Comparison of ENCODE assay signal across 13 cellular contexts in the genomic region with DNA sequence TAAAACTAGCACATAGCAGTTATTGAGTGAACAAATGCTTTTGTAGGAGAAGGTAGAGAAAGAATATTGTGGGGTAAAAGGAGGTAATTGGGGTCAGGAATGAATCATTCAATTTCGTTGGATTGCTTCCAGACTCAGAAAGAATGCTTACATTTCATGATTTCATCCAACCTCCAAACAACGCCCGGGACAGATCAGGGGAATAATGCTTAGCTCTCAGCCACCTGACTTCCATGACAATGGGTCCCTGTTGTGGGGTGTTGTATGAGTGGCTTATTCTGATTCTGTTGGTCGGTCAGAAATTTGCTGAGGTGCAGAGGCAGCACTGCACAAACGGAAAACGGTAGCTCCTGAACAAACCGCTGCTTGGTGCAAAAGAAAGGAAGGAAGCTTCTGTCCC. TPM values are rescaled to one million over a fixed set of nuclear protein-coding genes. Genes with fewer than 3 reads are reported as not detected.
DNase-seq lines count a peak whose midpoint lies in the region; ATAC-seq and TF ChIP-seq lines count a peak whose summit lies in the region.
"Had no signal": no experiment of that assay in that cellular context is flagged by ENCODE, and none has a peak within 500 bp of the region (broad histone marks: within the 10 kb centered on the region; RNA-seq: fewer than 3 reads in every experiment).

No MANE protein-coding gene starts in this region.

- H3K4me1 ChIP-seq in neural progenitor cell = peaks cover 5% of the 10 kb centered on the region
- H3K4me1 ChIP-seq in CD8-positive, alpha-beta T cell (ENCODE audit: insufficient read depth, low read length) = no peaks in the 10 kb centered on the region
- H3K4me1 ChIP-seq: parathyroid adenoma had no signal

- no peak overlapping the region for H3K27ac ChIP-seq in neural progenitor cell
- no peak overlapping the region for H3K27ac ChIP-seq in CD8-positive, alpha-beta T cell (ENCODE audit: low read depth, low read length)
- H3K27ac ChIP-seq: parathyroid adenoma had no signal

- H3K4me2 ChIP-seq in neural progenitor cell = no peak overlapping the region

- TF ChIP-seq CTCF in cardiac fibroblast (IDR thresholded peaks at IDR 0.05; ENCODE audit: low read depth, low read length) = no peak
- no peak for TF ChIP-seq CTCF in neural progenitor cell (IDR thresholded peaks at IDR 0.05)
- no peak for TF ChIP-seq CTCF in CD8-positive, alpha-beta T cell (IDR thresholded peaks at IDR 0.05)

- peaks cover 15 to 31% of the 10 kb centered on the region in 2 donors for H3K36me3 Mint-ChIP-seq in activated T-cell treated with anti-CD3 and anti-CD28 coated beads, Interleukin-2, amount 50 U/mL, for 72 hours (ENCODE audit: insufficient read depth in 2 of 2)
- peaks cover 9% of the 10 kb centered on the region for H3K36me3 Mint-ChIP-seq in activated T-cell treated with anti-CD3 and anti-CD28 coated beads, Interleukin-2, amount 50 U/mL, for 4 hours (ENCODE audit: insufficient read depth)
- H3K36me3 Mint-ChIP-seq in neural progenitor cell = no peaks in the 10 kb centered on the region
- no peaks in the 10 kb centered on the region for H3K36me3 Mint-ChIP-seq in CD8-positive, alpha-beta T cell
- H3K36me3 Mint-ChIP-seq: brain had no signal

- no peak for DNase-seq in activated T-cell treated with anti-CD3 and anti-CD28 coated beads, Interleukin-2, amount 50 U/mL, for 72 hours
- DNase-seq in activated T-cell treated with anti-CD3 and anti-CD28 coated beads, Interleukin-2, amount 50 U/mL, for 4 hours = no peak
- DNase-seq in RPMI7951 (ENCODE audit: low read depth) (peak; percentile 52), cardiac fibroblast (ENCODE audit: low read depth in 2 of 2) (peak; percentile 31 to 65), neural progenitor cell (ENCODE audit: low spot score) (no peak), erythroblast (lab: John Stamatoyannopoulos, UW) (no peak)
- DNase-seq in CD8-positive, alpha-beta T cell = no peak
- DNase-seq: DMS53, NCI-H345, T1000 had no signal

- H3K9me3 Mint-ChIP-seq in activated T-cell treated with anti-CD3 and anti-CD28 coated beads, Interleukin-2, amount 50 U/mL, for 72 hours = peaks cover 9 to 12% of the 10 kb centered on the region in 2 donors
- H3K9me3 Mint-ChIP-seq in activated T-cell treated with anti-CD3 and anti-CD28 coated beads, Interleukin-2, amount 50 U/mL, for 4 hours = peaks cover 18% of the 10 kb centered on the region
- no peaks in the 10 kb centered on the region for H3K9me3 Mint-ChIP-seq in neural progenitor cell
- H3K9me3 Mint-ChIP-seq in CD8-positive, alpha-beta T cell = peaks cover 6% of the 10 kb centered on the region

- H3K36me3 ChIP-seq in neural progenitor cell = no peaks in the 10 kb centered on the region
- no peaks in the 10 kb centered on the region for H3K36me3 ChIP-seq in CD8-positive, alpha-beta T cell (ENCODE audit: insufficient read depth, low read length)

- H3K4me1 Mint-ChIP-seq in activated T-cell treated with anti-CD3 and anti-CD28 coated beads, Interleukin-2, amount 50 U/mL, for 72 hours (ENCODE audit: low read depth) = peaks cover 64% of the 10 kb centered on the region
- peaks cover 58% of the 10 kb centered on the region for H3K4me1 Mint-ChIP-seq in activated T-cell treated with anti-CD3 and anti-CD28 coated beads, Interleukin-2, amount 50 U/mL, for 4 hours (ENCODE audit: low read depth)
- H3K4me1 Mint-ChIP-seq in neural progenitor cell = no peaks in the 10 kb centered on the region
- H3K4me1 Mint-ChIP-seq in CD8-positive, alpha-beta T cell (ENCODE audit: low read depth) = peaks cover 5% of the 10 kb centered on the region

- H3F3A ChIP-seq in neural progenitor cell (ENCODE audit: low read depth) = no peaks in the 10 kb centered on the region

- ATAC-seq in activated T-cell treated with anti-CD3 and anti-CD28 coated beads, Interleukin-2, amount 50 U/mL, for 72 hours (replicated peaks in 1 of 2) = no peak
- ATAC-seq in activated T-cell treated with anti-CD3 and anti-CD28 coated beads, Interleukin-2, amount 50 U/mL, for 4 hours = no peak
- ATAC-seq in CD8-positive, alpha-beta T cell = no peak
- no peak for ATAC-seq in GM21723 (IDR thresholded peaks at IDR 0.05; ENCODE audit: unreplicated experiment)

- peak overlapping the region; percentile 38 for H3K27ac Mint-ChIP-seq in activated T-cell treated with anti-CD3 and anti-CD28 coated beads, Interleukin-2, amount 50 U/mL, for 72 hours
- no peak overlapping the region for H3K27ac Mint-ChIP-seq in neural progenitor cell
- no peak overlapping the region for H3K27ac Mint-ChIP-seq in CD8-positive, alpha-beta T cell

- H3K9ac ChIP-seq in neural progenitor cell = no peak overlapping the region
- H3K9ac ChIP-seq: parathyroid adenoma had no signal

- TF ChIP-seq POLR2A in erythroblast (IDR thresholded peaks at IDR 0.05; ENCODE audit: low read length) = no peak

- H3K4me3 Mint-ChIP-seq in activated T-cell treated with anti-CD3 and anti-CD28 coated beads, Interleukin-2, amount 50 U/mL, for 72 hours = no peak overlapping the region
- H3K4me3 Mint-ChIP-seq in activated T-cell treated with anti-CD3 and anti-CD28 coated beads, Interleukin-2, amount 50 U/mL, for 4 hours = no peak overlapping the region
- no peak overlapping the region for H3K4me3 Mint-ChIP-seq in neural progenitor cell
- no peak overlapping the region for H3K4me3 Mint-ChIP-seq in CD8-positive, alpha-beta T cell
- H3K4me3 Mint-ChIP-seq: brain had no signal

- no peaks in the 10 kb centered on the region for H3K27me3 ChIP-seq in neural progenitor cell
- H3K27me3 ChIP-seq in CD8-positive, alpha-beta T cell (ENCODE audit: insufficient read depth, low read length) = no peaks in the 10 kb centered on the region

- H2AFZ ChIP-seq in neural progenitor cell (replicated peaks) = peak overlapping the region; percentile 59
- H2AFZ ChIP-seq: parathyroid adenoma had no signal

- intact Hi-C loops in CD8-positive, alpha-beta T cell (cut with DNase I, micrococcal nuclease) = no loop called here

- no peaks in the 10 kb centered on the region for H3K79me2 ChIP-seq in neural progenitor cell (ENCODE audit: low read depth)
- H3K79me2 ChIP-seq: parathyroid adenoma had no signal

- H3K9me3 ChIP-seq in neural progenitor cell (ENCODE audit: low read depth) = no peaks in the 10 kb centered on the region
- no peaks in the 10 kb centered on the region for H3K9me3 ChIP-seq in CD8-positive, alpha-beta T cell (ENCODE audit: low read length)

- H3K27me3 Mint-ChIP-seq in activated T-cell treated with anti-CD3 and anti-CD28 coated beads, Interleukin-2, amount 50 U/mL, for 72 hours (ENCODE audit: low read depth) = no peaks in the 10 kb centered on the region
- H3K27me3 Mint-ChIP-seq in activated T-cell treated with anti-CD3 and anti-CD28 coated beads, Interleukin-2, amount 50 U/mL, for 4 hours (ENCODE audit: low read depth) = no peaks in the 10 kb centered on the region
- H3K27me3 Mint-ChIP-seq in neural progenitor cell (ENCODE audit: insufficient read depth, low read depth) = peaks cover 6% of the 10 kb centered on the region
- H3K27me3 Mint-ChIP-seq in CD8-positive, alpha-beta T cell (ENCODE audit: low read depth) = peaks cover 8% of the 10 kb centered on the region

- H4K20me1 ChIP-seq in neural progenitor cell (ENCODE audit: low read depth) = no peaks in the 10 kb centered on the region

- no peak overlapping the region for H3K4me3 ChIP-seq in cardiac fibroblast (replicated peaks in 1 of 2; ENCODE audit: low read depth in 2 of 2, low read length in 2 of 2)
- H3K4me3 ChIP-seq in neural progenitor cell = no peak overlapping the region
- no peak overlapping the region for H3K4me3 ChIP-seq in CD8-positive, alpha-beta T cell (ENCODE audit: low read depth, low read length)

- POLR2A ChIA-PET in CD8-positive, alpha-beta T cell (lab: Charles Lee) = interaction anchor here (0.6 to 0.7 kb wide), 2 partner anchors 612 to 655 kb away, joined by 3 to 4 read pairs; no protein-coding TSS in a partner anchor

- CTCF ChIA-PET in CD8-positive, alpha-beta T cell (lab: Charles Lee) = interaction anchor here (0.8 kb wide), 1 partner anchor 49 kb away, joined by 3 read pairs; no protein-coding TSS in a partner anchor

RNA-seq across cellular contexts. Expression of gene INPP5F, which starts 24.0 kb away (rescaled TPM):
- 10 to 100 TPM; 12.9 to 15.0 TPM for total RNA-seq in activated T-cell treated with anti-CD3 and anti-CD28 coated beads, Interleukin-2, amount 50 U/mL, for 72 hours
- 10 to 100 TPM; 18.1 to 23.6 (median 21.1) TPM for total RNA-seq in activated T-cell treated with anti-CD3 and anti-CD28 coated beads, Interleukin-2, amount 50 U/mL, for 4 hours
- 13.1 and 13.2 TPM in 2 replicates for total RNA-seq in RPMI7951 (2014; rRNA removed; shearing (Covaris generic))
- 125 and 167 TPM in 2 replicates for total RNA-seq in neural progenitor cell (ENCODE audit: low replicate concordance)
- total RNA-seq in CD8-positive, alpha-beta T cell = 1 to 10 TPM; 3.8 to 6.5 TPM

RNA-seq across cellular contexts. Expression of gene BAG3, which starts 50.7 kb away (rescaled TPM):
- 10 to 100 TPM; 16.4 to 22.1 TPM for total RNA-seq in activated T-cell treated with anti-CD3 and anti-CD28 coated beads, Interleukin-2, amount 50 U/mL, for 72 hours
- 10 to 100 TPM; 14.7 to 21.6 (median 15.8) TPM for total RNA-seq in activated T-cell treated with anti-CD3 and anti-CD28 coated beads, Interleukin-2, amount 50 U/mL, for 4 hours
- total RNA-seq in RPMI7951 (2014; rRNA removed; shearing (Covaris generic)) = 13.9 and 15.2 TPM in 2 replicates
- 2.3 and 6.7 TPM in 2 replicates for total RNA-seq in neural progenitor cell (ENCODE audit: low replicate concordance)
- total RNA-seq in CD8-positive, alpha-beta T cell = 10 to 100 TPM; 20.6 to 21.8 TPM

Comparison
In these comparisons a context has a peak if more than half of its experiments do, and no peak if none do; other contexts are left out.
1. DNase-seq: peak in RPMI7951 (single experiment) and cardiac fibroblast (2 of 2); none in activated T-cell treated with anti-CD3 and anti-CD28 coated beads, Interleukin-2, amount 50 U/mL, for 72 hours (0 of 2), activated T-cell treated with anti-CD3 and anti-CD28 coated beads, Interleukin-2, amount 50 U/mL, for 4 hours (single experiment), neural progenitor cell (single experiment), CD8-positive, alpha-beta T cell (0 of 7) and erythroblast (0 of 2).